ENCODE assay signal across 12 cellular contexts in genomic region chr4:138348055-138348454, GRCh38.
DNase-seq lines count a peak whose midpoint lies in the region; ATAC-seq, FAIRE-seq and TF ChIP-seq lines count a peak whose summit lies in the region.
"Had no signal": no experiment of that assay in that cellular context is flagged by ENCODE, and none has a peak within 500 bp of the region (broad histone marks: within the 10 kb centered on the region; RNA-seq: fewer than 3 reads in every experiment).

No MANE protein-coding gene starts in this region.

- POLR2A ChIA-PET in activated naive CD8-positive, alpha-beta T cell treated with anti-CD3 and anti-CD28 coated beads, Interleukin-2, amount 10 ng/mL, durations not matched to agents 7 days and 5 days (lab: Charles Lee), result no interaction called here

- peaks cover 8% of the 10 kb centered on the region for H3K4me1 ChIP-seq in RWPE2 (ENCODE audit: insufficient read depth, poor library complexity, severe bottlenecking)
- H3K4me1 ChIP-seq in small intestine (ENCODE audit: control insufficient read depth in 2 of 2, insufficient read depth in 1 of 2, low read depth in 1 of 2, low read length in 1 of 2), result no peaks in the 10 kb centered on the region

- peaks cover 2% of the 10 kb centered on the region for H3K9me3 Mint-ChIP-seq in activated naive CD8-positive, alpha-beta T cell treated with anti-CD3 and anti-CD28 coated beads, Interleukin-2, amount 10 ng/mL, durations not matched to agents 7 days and 5 days
- no peaks in the 10 kb centered on the region for H3K9me3 Mint-ChIP-seq in activated naive CD8-positive, alpha-beta T cell treated with anti-CD3 and anti-CD28 coated beads, Interleukin-2, amount 50 U/mL, for 24 hours
- peaks cover 2% of the 10 kb centered on the region for H3K9me3 Mint-ChIP-seq in stimulated activated memory B cell treated with anti-CD40 and anti-IgM and Interleukin-4, amounts not matched to agents 10 μg/mL and 1 μg/mL and 100 μg/mL, for 72 hours
- H3K9me3 Mint-ChIP-seq: activated T-cell treated with anti-CD3 and anti-CD28 coated beads, Interleukin-2, amount 50 U/mL, for 4 hours; T-helper 2 cell treated with Interferon-gamma antibody and Interleukin-4, amounts not matched to agents 5 μg/mL and 100 μg/mL, for 36 hours had no signal

- H3K27me3 Mint-ChIP-seq in activated naive CD8-positive, alpha-beta T cell treated with anti-CD3 and anti-CD28 coated beads, Interleukin-2, amount 10 ng/mL, durations not matched to agents 7 days and 5 days, result peaks cover 5% of the 10 kb centered on the region
- H3K27me3 Mint-ChIP-seq in activated naive CD8-positive, alpha-beta T cell treated with anti-CD3 and anti-CD28 coated beads, Interleukin-2, amount 50 U/mL, for 24 hours, result no peaks in the 10 kb centered on the region
- H3K27me3 Mint-ChIP-seq in stimulated activated memory B cell treated with anti-CD40 and anti-IgM and Interleukin-4, amounts not matched to agents 10 μg/mL and 1 μg/mL and 100 μg/mL, for 72 hours, result no peaks in the 10 kb centered on the region

- H3K4me3 Mint-ChIP-seq in activated naive CD8-positive, alpha-beta T cell treated with anti-CD3 and anti-CD28 coated beads, Interleukin-2, amount 10 ng/mL, durations not matched to agents 7 days and 5 days, result no peak overlapping the region
- H3K4me3 Mint-ChIP-seq in activated naive CD8-positive, alpha-beta T cell treated with anti-CD3 and anti-CD28 coated beads, Interleukin-2, amount 50 U/mL, for 24 hours, result no peak overlapping the region
- no peak overlapping the region for H3K4me3 Mint-ChIP-seq in stimulated activated memory B cell treated with anti-CD40 and anti-IgM and Interleukin-4, amounts not matched to agents 10 μg/mL and 1 μg/mL and 100 μg/mL, for 72 hours
- H3K4me3 Mint-ChIP-seq: activated T-cell treated with anti-CD3 and anti-CD28 coated beads, Interleukin-2, amount 50 U/mL, for 4 hours; T-helper 2 cell treated with Interferon-gamma antibody and Interleukin-4, amounts not matched to agents 5 μg/mL and 100 μg/mL, for 36 hours had no signal

- H3K36me3 ChIP-seq in RWPE2 (ENCODE audit: low read depth) (no peaks in the 10 kb centered on the region), small intestine (ENCODE audit: control insufficient read depth in 2 of 2, insufficient read depth in 2 of 2, low read length in 2 of 2) (no peaks in the 10 kb centered on the region)

- no peak for TF ChIP-seq CTCF in RWPE2 (IDR thresholded peaks at IDR 0.05; ENCODE audit: poor library complexity, severe bottlenecking)

- no peaks in the 10 kb centered on the region for H3K27me3 ChIP-seq in RWPE2 (ENCODE audit: insufficient read depth, poor library complexity, severe bottlenecking)
- H3K27me3 ChIP-seq in small intestine (ENCODE audit: control insufficient read depth in 2 of 2, insufficient read depth in 2 of 2, low read length in 2 of 2), result no peaks in the 10 kb centered on the region

- H3K4me1 Mint-ChIP-seq in activated naive CD8-positive, alpha-beta T cell treated with anti-CD3 and anti-CD28 coated beads, Interleukin-2, amount 10 ng/mL, durations not matched to agents 7 days and 5 days, result peaks cover 22% of the 10 kb centered on the region
- H3K4me1 Mint-ChIP-seq in activated naive CD8-positive, alpha-beta T cell treated with anti-CD3 and anti-CD28 coated beads, Interleukin-2, amount 50 U/mL, for 24 hours, result no peaks in the 10 kb centered on the region
- peaks cover 11% of the 10 kb centered on the region for H3K4me1 Mint-ChIP-seq in stimulated activated memory B cell treated with anti-CD40 and anti-IgM and Interleukin-4, amounts not matched to agents 10 μg/mL and 1 μg/mL and 100 μg/mL, for 72 hours

- H3K9me3 ChIP-seq in RWPE2 (ENCODE audit: severe bottlenecking) (no peaks in the 10 kb centered on the region), small intestine (ENCODE audit: control insufficient read depth, low read depth) (no peaks in the 10 kb centered on the region)

- H3K27ac ChIP-seq in RWPE2 (ENCODE audit: poor library complexity, severe bottlenecking), result peak overlapping the region; percentile 8
- H3K27ac ChIP-seq in small intestine (ENCODE audit: low read depth in 1 of 2, low read length in 1 of 2), result peak overlapping the region in 1 of 2 donors; percentile 49

- no peaks in the 10 kb centered on the region for H3K36me3 Mint-ChIP-seq in activated naive CD8-positive, alpha-beta T cell treated with anti-CD3 and anti-CD28 coated beads, Interleukin-2, amount 10 ng/mL, durations not matched to agents 7 days and 5 days
- H3K36me3 Mint-ChIP-seq in activated naive CD8-positive, alpha-beta T cell treated with anti-CD3 and anti-CD28 coated beads, Interleukin-2, amount 50 U/mL, for 24 hours (ENCODE audit: low read depth), result no peaks in the 10 kb centered on the region
- H3K36me3 Mint-ChIP-seq in stimulated activated memory B cell treated with anti-CD40 and anti-IgM and Interleukin-4, amounts not matched to agents 10 μg/mL and 1 μg/mL and 100 μg/mL, for 72 hours, result no peaks in the 10 kb centered on the region

- peak; percentile 82 for ATAC-seq in activated naive CD8-positive, alpha-beta T cell treated with anti-CD3 and anti-CD28 coated beads, Interleukin-2, amount 10 ng/mL, durations not matched to agents 7 days and 5 days (ENCODE audit: low read depth)
- ATAC-seq in activated naive CD8-positive, alpha-beta T cell treated with anti-CD3 and anti-CD28 coated beads, Interleukin-2, amount 50 U/mL, for 24 hours, result no peak
- peak; percentile 64 for ATAC-seq in HG03139 (IDR thresholded peaks at IDR 0.05; ENCODE audit: unreplicated experiment)
- peak; percentile 62; the same call in 2 of the 3 replicates for ATAC-seq in RWPE2 (ENCODE audit: low read depth)
- no peak for ATAC-seq in stimulated activated memory B cell treated with anti-CD40 and anti-IgM and Interleukin-4, amounts not matched to agents 10 μg/mL and 1 μg/mL and 100 μg/mL, for 72 hours
- ATAC-seq: activated T-cell treated with anti-CD3 and anti-CD28 coated beads, Interleukin-2, amount 50 U/mL, for 4 hours had no signal

- WGBS in small intestine, 3 donors, result 6 to 43% (median 12%) methylated on average over 3 of the region's 3 CpGs

- H3K27ac Mint-ChIP-seq in activated naive CD8-positive, alpha-beta T cell treated with anti-CD3 and anti-CD28 coated beads, Interleukin-2, amount 10 ng/mL, durations not matched to agents 7 days and 5 days, result no peak overlapping the region
- no peak overlapping the region for H3K27ac Mint-ChIP-seq in activated naive CD8-positive, alpha-beta T cell treated with anti-CD3 and anti-CD28 coated beads, Interleukin-2, amount 50 U/mL, for 24 hours
- H3K27ac Mint-ChIP-seq in stimulated activated memory B cell treated with anti-CD40 and anti-IgM and Interleukin-4, amounts not matched to agents 10 μg/mL and 1 μg/mL and 100 μg/mL, for 72 hours, result no peak overlapping the region
- H3K27ac Mint-ChIP-seq: T-helper 2 cell treated with Interferon-gamma antibody and Interleukin-4, amounts not matched to agents 5 μg/mL and 100 μg/mL, for 36 hours had no signal

- no peak for DNase-seq in activated naive CD8-positive, alpha-beta T cell treated with anti-CD3 and anti-CD28 coated beads, Interleukin-2, amount 10 ng/mL, durations not matched to agents 7 days and 5 days
- no peak for DNase-seq in activated naive CD8-positive, alpha-beta T cell treated with anti-CD3 and anti-CD28 coated beads, Interleukin-2, amount 50 U/mL, for 24 hours
- DNase-seq in RWPE2 (ENCODE audit: low spot score) (no peak), small intestine (peak; percentile 9), COR-L47 (lab: John Stamatoyannopoulos, UW) (no peak)
- DNase-seq in activated CD4-positive, alpha-beta T cell treated with anti-CD3 and anti-CD28 coated beads, Interleukin-2, amount 50 U/mL, for 48 hours, result no peak
- DNase-seq: activated T-cell treated with anti-CD3 and anti-CD28 coated beads, Interleukin-2, amount 50 U/mL, for 4 hours; NCI-H2107 had no signal

- FAIRE-seq in small intestine (lab: Jason Lieb, UNC), result no peak
- FAIRE-seq: colon had no signal

- no peak overlapping the region for H3K4me3 ChIP-seq in RWPE2 (ENCODE audit: severe bottlenecking)
- no peak overlapping the region for H3K4me3 ChIP-seq in small intestine (ENCODE audit: low read depth in 1 of 2, low read length in 2 of 2)

Comparison
In these comparisons a context has a peak if more than half of its experiments do, and no peak if none do; other contexts are left out.
1. ATAC-seq: peak in activated naive CD8-positive, alpha-beta T cell treated with anti-CD3 and anti-CD28 coated beads, Interleukin-2, amount 10 ng/mL, durations not matched to agents 7 days and 5 days (single experiment), HG03139 (single experiment) and RWPE2 (single experiment); none in activated naive CD8-positive, alpha-beta T cell treated with anti-CD3 and anti-CD28 coated beads, Interleukin-2, amount 50 U/mL, for 24 hours (single experiment) and stimulated activated memory B cell treated with anti-CD40 and anti-IgM and Interleukin-4, amounts not matched to agents 10 μg/mL and 1 μg/mL and 100 μg/mL, for 72 hours (single experiment).